ENCODE assay signal across 22 cellular contexts in the genomic region with DNA sequence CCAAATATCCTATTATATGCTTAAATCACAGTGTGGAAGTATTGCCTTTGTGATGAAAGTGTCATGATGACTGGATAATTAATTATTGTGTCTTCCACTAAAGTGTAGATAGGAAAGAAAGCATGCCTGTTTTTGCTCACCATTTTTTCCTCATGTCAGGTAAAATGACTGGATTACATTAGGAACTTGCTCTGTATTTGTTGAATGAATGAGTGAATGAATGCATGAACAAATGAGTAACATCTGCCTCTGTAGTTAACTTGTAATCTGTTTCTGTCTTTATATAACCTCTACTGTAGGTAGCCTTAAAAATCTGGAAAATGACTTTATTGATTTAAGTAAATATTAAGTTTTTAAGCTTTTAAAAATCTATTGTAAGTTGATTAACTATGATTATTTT. TPM values are rescaled to one million over a fixed set of nuclear protein-coding genes. Genes with fewer than 3 reads are reported as not detected.
DNase-seq lines count a peak whose midpoint lies in the region; ATAC-seq lines count a peak whose summit lies in the region.
"Had no signal": no experiment of that assay in that cellular context is flagged by ENCODE, and none has a peak within 500 bp of the region (broad histone marks: within the 10 kb centered on the region; RNA-seq: fewer than 3 reads in every experiment).

No MANE protein-coding gene starts in this region.

- peaks cover 24% of the 10 kb centered on the region for H3K9me3 Mint-ChIP-seq in activated CD4-positive, alpha-beta T cell treated with anti-CD3 and anti-CD28 coated beads, Interleukin-2, amount 10 ng/mL, durations not matched to agents 24 days and 14 days
- peaks cover 0 to 4% (median 0%) of the 10 kb centered on the region in 3 donors for H3K9me3 Mint-ChIP-seq in IgD-negative memory B cell
- H3K9me3 Mint-ChIP-seq in activated T-helper 1 cell treated with anti-CD3 and anti-CD28 coated beads, Interleukin-12 subunit alpha, Interleukin-12 subunit beta, Interleukin-2, Interleukin-4 antibody, amounts not matched to agents 30 ng/mL and 10 ng/mL and 1 ng/mL, durations not matched to agents 14 hours and 24 hours and 36 hours, result peaks cover 14% of the 10 kb centered on the region
- peaks cover 0 to 19% (median 5%) of the 10 kb centered on the region in 9 donors for H3K9me3 Mint-ChIP-seq in naive thymus-derived CD8-positive, alpha-beta T cell

- POLR2A ChIA-PET in naive thymus-derived CD8-positive, alpha-beta T cell (lab: Charles Lee), result interaction anchor here (1.0 to 10.8 kb wide), 5 partner anchors 9 to 46 kb away, joined by 3 to 178 read pairs (median 4); no protein-coding TSS in a partner anchor

- H3K36me3 Mint-ChIP-seq in activated CD4-positive, alpha-beta T cell treated with anti-CD3 and anti-CD28 coated beads, Interleukin-2, amount 10 ng/mL, durations not matched to agents 24 days and 14 days (ENCODE audit: low read depth), result peaks cover 28% of the 10 kb centered on the region
- H3K36me3 Mint-ChIP-seq in IgD-negative memory B cell, result peaks cover 6% of the 10 kb centered on the region
- peaks cover 21% of the 10 kb centered on the region for H3K36me3 Mint-ChIP-seq in activated T-helper 1 cell treated with anti-CD3 and anti-CD28 coated beads, Interleukin-12 subunit alpha, Interleukin-12 subunit beta, Interleukin-2, Interleukin-4 antibody, amounts not matched to agents 30 ng/mL and 10 ng/mL and 1 ng/mL, durations not matched to agents 14 hours and 24 hours and 36 hours (ENCODE audit: low read depth)
- H3K36me3 Mint-ChIP-seq in naive thymus-derived CD8-positive, alpha-beta T cell, result peaks cover 6 to 18% (median 11%) of the 10 kb centered on the region in 3 donors

- ATAC-seq in naive thymus-derived CD8-positive, alpha-beta T cell, result no peak
- no peak for ATAC-seq in GM21737 (IDR thresholded peaks at IDR 0.05; ENCODE audit: unreplicated experiment)
- ATAC-seq in GM21515 (IDR thresholded peaks at IDR 0.05; ENCODE audit: unreplicated experiment), result no peak
- ATAC-seq: esophagus mucosa, gastroesophageal sphincter, HCT116, PC-3 had no signal

- peak; percentile 24 for DNase-seq in activated CD4-positive, alpha-beta T cell treated with anti-CD3 and anti-CD28 coated beads, Interleukin-2, amount 10 ng/mL, durations not matched to agents 24 days and 14 days
- no peak for DNase-seq in activated CD4-positive, alpha-beta T cell treated with anti-CD3 and anti-CD28 coated beads for 4 hours
- no peak for DNase-seq in activated T-helper 1 cell treated with anti-CD3 and anti-CD28 coated beads, Interleukin-12 subunit alpha, Interleukin-12 subunit beta, Interleukin-2, Interleukin-4 antibody, amounts not matched to agents 30 ng/mL and 10 ng/mL and 1 ng/mL, durations not matched to agents 14 hours and 24 hours and 36 hours (ENCODE audit: low spot score)
- no peak for DNase-seq in naive thymus-derived CD8-positive, alpha-beta T cell
- DNase-seq in epidermal melanocyte (ENCODE audit: insufficient read length, low spot score), result no peak
- DNase-seq: activated CD4-positive, alpha-beta T cell treated with anti-CD3 and anti-CD28 coated beads for 1 hour; amygdala; DMS 273 treated with DMSO at 0.1 percent for 48 hours; mesenchymal stem cell; NCI-H1694; PC-3; SJCRH30; stimulated activated CD4-positive, alpha-beta T cell treated with anti-CD3 and anti-CD28 coated beads, Interleukin-2, amount 100 ng/mL, for 48 hours; T1000; uterus had no signal

- H3K27ac Mint-ChIP-seq in activated CD4-positive, alpha-beta T cell treated with anti-CD3 and anti-CD28 coated beads, Interleukin-2, amount 10 ng/mL, durations not matched to agents 24 days and 14 days, result peak overlapping the region; percentile 86
- peak overlapping the region in 2 of 3 donors; percentile 57 to 82 for H3K27ac Mint-ChIP-seq in IgD-negative memory B cell
- peak overlapping the region; percentile 82 for H3K27ac Mint-ChIP-seq in activated T-helper 1 cell treated with anti-CD3 and anti-CD28 coated beads, Interleukin-12 subunit alpha, Interleukin-12 subunit beta, Interleukin-2, Interleukin-4 antibody, amounts not matched to agents 30 ng/mL and 10 ng/mL and 1 ng/mL, durations not matched to agents 14 hours and 24 hours and 36 hours
- peak overlapping the region; percentile 13 to 99 (median 91) for H3K27ac Mint-ChIP-seq in naive thymus-derived CD8-positive, alpha-beta T cell
- H3K27ac Mint-ChIP-seq: progenitor cell of endocrine pancreas had no signal

- no peaks in the 10 kb centered on the region for H3K27me3 Mint-ChIP-seq in activated CD4-positive, alpha-beta T cell treated with anti-CD3 and anti-CD28 coated beads, Interleukin-2, amount 10 ng/mL, durations not matched to agents 24 days and 14 days
- no peaks in the 10 kb centered on the region for H3K27me3 Mint-ChIP-seq in IgD-negative memory B cell
- H3K27me3 Mint-ChIP-seq in activated T-helper 1 cell treated with anti-CD3 and anti-CD28 coated beads, Interleukin-12 subunit alpha, Interleukin-12 subunit beta, Interleukin-2, Interleukin-4 antibody, amounts not matched to agents 30 ng/mL and 10 ng/mL and 1 ng/mL, durations not matched to agents 14 hours and 24 hours and 36 hours (ENCODE audit: insufficient read depth), result no peaks in the 10 kb centered on the region
- H3K27me3 Mint-ChIP-seq in naive thymus-derived CD8-positive, alpha-beta T cell, result no peaks in the 10 kb centered on the region
- H3K27me3 Mint-ChIP-seq: progenitor cell of endocrine pancreas had no signal

- peak overlapping the region; percentile 75 for H3K4me3 Mint-ChIP-seq in activated CD4-positive, alpha-beta T cell treated with anti-CD3 and anti-CD28 coated beads, Interleukin-2, amount 10 ng/mL, durations not matched to agents 24 days and 14 days
- H3K4me3 Mint-ChIP-seq in IgD-negative memory B cell, result peak overlapping the region in 1 of 4 donors; percentile 55
- peak overlapping the region; percentile 35 for H3K4me3 Mint-ChIP-seq in activated T-helper 1 cell treated with anti-CD3 and anti-CD28 coated beads, Interleukin-12 subunit alpha, Interleukin-12 subunit beta, Interleukin-2, Interleukin-4 antibody, amounts not matched to agents 30 ng/mL and 10 ng/mL and 1 ng/mL, durations not matched to agents 14 hours and 24 hours and 36 hours
- peak overlapping the region in 8 of 10 donors; percentile 2 to 64 (median 31) for H3K4me3 Mint-ChIP-seq in naive thymus-derived CD8-positive, alpha-beta T cell

- intact Hi-C loops in activated CD4-positive, alpha-beta T cell treated with anti-CD3 and anti-CD28 coated beads, Interleukin-2, amount 10 ng/mL, durations not matched to agents 24 days and 14 days (cut with micrococcal nuclease), result no loop called here
- intact Hi-C loops in activated T-helper 1 cell treated with anti-CD3 and anti-CD28 coated beads, Interleukin-12 subunit alpha, Interleukin-12 subunit beta, Interleukin-2, Interleukin-4 antibody, amounts not matched to agents 30 ng/mL and 10 ng/mL and 1 ng/mL, durations not matched to agents 14 hours and 24 hours and 36 hours (cut with micrococcal nuclease), result loop anchor here (5.0 kb wide), 2 partner anchors 169 to 479 kb away; partner anchors contain the start of gene NEK7

- H3K4me1 Mint-ChIP-seq in activated CD4-positive, alpha-beta T cell treated with anti-CD3 and anti-CD28 coated beads, Interleukin-2, amount 10 ng/mL, durations not matched to agents 24 days and 14 days, result peaks cover 53% of the 10 kb centered on the region
- peaks cover 49 to 60% (median 57%) of the 10 kb centered on the region in 3 donors for H3K4me1 Mint-ChIP-seq in IgD-negative memory B cell
- H3K4me1 Mint-ChIP-seq in activated T-helper 1 cell treated with anti-CD3 and anti-CD28 coated beads, Interleukin-12 subunit alpha, Interleukin-12 subunit beta, Interleukin-2, Interleukin-4 antibody, amounts not matched to agents 30 ng/mL and 10 ng/mL and 1 ng/mL, durations not matched to agents 14 hours and 24 hours and 36 hours (ENCODE audit: low read depth), result peaks cover 65% of the 10 kb centered on the region
- peaks cover 33 to 75% (median 63%) of the 10 kb centered on the region in 4 donors for H3K4me1 Mint-ChIP-seq in naive thymus-derived CD8-positive, alpha-beta T cell

RNA-seq across cellular contexts. Expression of gene PTPRC, which starts 2.9 kb away (rescaled TPM):
- total RNA-seq in activated CD4-positive, alpha-beta T cell treated with anti-CD3 and anti-CD28 coated beads, Interleukin-2, amount 10 ng/mL, durations not matched to agents 24 days and 14 days, result 436 and 438 TPM in 2 replicates
- polyA plus RNA-seq in IgD-negative memory B cell, result 744 TPM
- 512 and 516 TPM in 2 replicates for total RNA-seq in activated T-helper 1 cell treated with anti-CD3 and anti-CD28 coated beads, Interleukin-12 subunit alpha, Interleukin-12 subunit beta, Interleukin-2, Interleukin-4 antibody, amounts not matched to agents 30 ng/mL and 10 ng/mL and 1 ng/mL, durations not matched to agents 14 hours and 24 hours and 36 hours
- 100 to 1,000 TPM; 906 to 970 TPM for total RNA-seq in naive thymus-derived CD8-positive, alpha-beta T cell
- 1,000 to 10,000 TPM in 2 of 3 donors, 100 to 1,000 TPM in 1; 980 to 1,253 (median 1,023) TPM for polyA plus RNA-seq in naive thymus-derived CD8-positive, alpha-beta T cell
- total RNA-seq: progenitor cell of endocrine pancreas, SJCRH30 had no signal
